1 cellular context compared by ENCODE assay signal in genomic region chr5:180809403-180810209, GRCh38.
A peak's percentile ranks its signal among the peaks of the same experiment; 100 is the strongest.
TF ChIP-seq lines count a peak whose summit lies in the region.

No MANE protein-coding gene starts in this region.

TF ChIP-seq in K562, 482 proteins besides CTCF, POLR2A, EP300 and RAD21 (continued from another document and continues in another):
- TF ChIP-seq RREB1 (CRISPR knock-in tag; IDR thresholded peaks at IDR 0.05) = no peak
- TF ChIP-seq CREM (IDR thresholded peaks at IDR 0.05; ENCODE audit: low read depth) = peak; percentile 70
- no peak; the same call in none of the 2 replicates for TF ChIP-seq GTF2E2 (tag; IDR thresholded peaks at IDR 0.05)
- TF ChIP-seq STAT5B (CRISPR knock-in tag; IDR thresholded peaks at IDR 0.05) = no peak
- no peak for TF ChIP-seq ZNF354B (CRISPR knock-in tag; IDR thresholded peaks at IDR 0.05)
- no peak for TF ChIP-seq HMGN3 (IDR thresholded peaks at IDR 0.05; ENCODE audit: borderline replicate concordance, extremely low read depth, insufficient read length, low read depth, low read length)
- TF ChIP-seq ZC3H8 (IDR thresholded peaks at IDR 0.05) = no peak
- no peak for TF ChIP-seq NR2F6 (CRISPR knock-in tag; IDR thresholded peaks at IDR 0.05)
- no peak for TF ChIP-seq IFI16 (CRISPR knock-in tag; IDR thresholded peaks at IDR 0.05)
- no peak for TF ChIP-seq ZFPM2 (CRISPR knock-in tag; IDR thresholded peaks at IDR 0.05)
- TF ChIP-seq ZNF512 (tag; IDR thresholded peaks at IDR 0.05) = no peak
- no peak for TF ChIP-seq NUFIP1 (IDR thresholded peaks at IDR 0.05; ENCODE audit: partially characterized antibody)
- no peak for TF ChIP-seq ZNF57 (CRISPR knock-in tag; IDR thresholded peaks at IDR 0.05)
- no peak for TF ChIP-seq CBFA2T3 (IDR thresholded peaks at IDR 0.05)
- no peak for TF ChIP-seq IRF9 (tag; IDR thresholded peaks at IDR 0.05)
- TF ChIP-seq ZBTB33 (CRISPR knock-in tag; IDR thresholded peaks at IDR 0.05) = no peak; the same call in 1 of the 2 replicates
- no peak for TF ChIP-seq SMAD3 (CRISPR knock-in tag; conservative IDR thresholded peaks at IDR 0.05)
- no peak for TF ChIP-seq ZNF347 (CRISPR knock-in tag; IDR thresholded peaks at IDR 0.05; ENCODE audit: low read depth)
- no peak for TF ChIP-seq NFIX (CRISPR knock-in tag; IDR thresholded peaks at IDR 0.05; ENCODE audit: low read depth)
- no peak for TF ChIP-seq SP2 (IDR thresholded peaks at IDR 0.05; ENCODE audit: extremely low read depth, low read depth, low read length, poor library complexity, severe bottlenecking)
- no peak for TF ChIP-seq ETS2 (tag; IDR thresholded peaks at IDR 0.05; ENCODE audit: borderline replicate concordance, poor library complexity, severe bottlenecking)
- no peak; the same call in 1 of the 2 replicates for TF ChIP-seq ZNF12 (CRISPR knock-in tag; IDR thresholded peaks at IDR 0.05)
- no peak for TF ChIP-seq HEY1 (CRISPR knock-in tag; IDR thresholded peaks at IDR 0.05; ENCODE audit: borderline replicate concordance)
- TF ChIP-seq HDAC6 (IDR thresholded peaks at IDR 0.05; ENCODE audit: low read depth, low read length) = no peak
- no peak for TF ChIP-seq NCOA2 (IDR thresholded peaks at IDR 0.05; ENCODE audit: partially characterized antibody in 2 of 2)
- TF ChIP-seq ZNF282 (CRISPR knock-in tag; IDR thresholded peaks at IDR 0.05) = no peak
- TF ChIP-seq HES1 (IDR thresholded peaks at IDR 0.05; ENCODE audit: low read depth) = no peak
- TF ChIP-seq CREB3L1 (IDR thresholded peaks at IDR 0.05; ENCODE audit: borderline replicate concordance, low read depth) = no peak
- TF ChIP-seq IRF1 (CRISPR knock-in tag; IDR thresholded peaks at IDR 0.05; ENCODE audit: borderline replicate concordance) = no peak
- TF ChIP-seq SNIP1 (IDR thresholded peaks at IDR 0.05; ENCODE audit: low read depth) = no peak
- peak; percentile 34; the same call in 1 of the 2 replicates for TF ChIP-seq JUND (IDR thresholded peaks at IDR 0.05; ENCODE audit: borderline replicate concordance, low read depth, low read length)
- TF ChIP-seq JUND (tag; IDR thresholded peaks at IDR 0.05; ENCODE audit: borderline replicate concordance, low read depth, low read length) = no peak
- no peak for TF ChIP-seq RNF2 (IDR thresholded peaks at IDR 0.05)
- no peak for TF ChIP-seq E2F3 (CRISPR knock-in tag; IDR thresholded peaks at IDR 0.05)
- no peak for TF ChIP-seq TRIM24 (IDR thresholded peaks at IDR 0.05)
- peak; percentile 72 to 79; a peak in 1 of 4 replicates for TF ChIP-seq MAZ (CRISPR knock-in tag; conservative IDR thresholded peaks at IDR 0.05 in 1 of 2, IDR thresholded peaks at IDR 0.05 in 1 of 2)
- no peak for TF ChIP-seq ZNF561 (CRISPR knock-in tag; conservative IDR thresholded peaks at IDR 0.05)
- TF ChIP-seq NBN (IDR thresholded peaks at IDR 0.05; ENCODE audit: low read depth) = peak; percentile 25; the same call in 1 of the 2 replicates
- no peak for TF ChIP-seq TBP (optimal IDR thresholded peaks at IDR 0.05; ENCODE audit: low read depth, low read length)
- TF ChIP-seq ZNF507 (tag; conservative IDR thresholded peaks at IDR 0.05) = no peak
- TF ChIP-seq TEAD2 (tag; IDR thresholded peaks at IDR 0.05) = 0 out of 2 replicates have a peak, but pooled peaks have one; percentile 32
- no peak for TF ChIP-seq ELK1 (CRISPR knock-in tag; IDR thresholded peaks at IDR 0.05)
- no peak for TF ChIP-seq FOXM1 (IDR thresholded peaks at IDR 0.05; ENCODE audit: low read depth)
- TF ChIP-seq FOXM1 (CRISPR knock-in tag; IDR thresholded peaks at IDR 0.05; ENCODE audit: low read depth) = no peak
- TF ChIP-seq MNT (conservative IDR thresholded peaks at IDR 0.05) = peak; percentile 80 to 87; a peak in 3 of 4 replicates
- TF ChIP-seq ZNF76 (CRISPR knock-in tag; IDR thresholded peaks at IDR 0.05; ENCODE audit: borderline replicate concordance) = no peak
- TF ChIP-seq HLTF (IDR thresholded peaks at IDR 0.05) = peak; percentile 18; the same call in 1 of the 2 replicates
- TF ChIP-seq HBP1 (CRISPR knock-in tag; IDR thresholded peaks at IDR 0.05) = peak; percentile 91
- TF ChIP-seq ZC3H11A (IDR thresholded peaks at IDR 0.05; ENCODE audit: low read depth, low read length) = no peak
